ENCODE assay signal across 9 cellular contexts in the genomic region with DNA sequence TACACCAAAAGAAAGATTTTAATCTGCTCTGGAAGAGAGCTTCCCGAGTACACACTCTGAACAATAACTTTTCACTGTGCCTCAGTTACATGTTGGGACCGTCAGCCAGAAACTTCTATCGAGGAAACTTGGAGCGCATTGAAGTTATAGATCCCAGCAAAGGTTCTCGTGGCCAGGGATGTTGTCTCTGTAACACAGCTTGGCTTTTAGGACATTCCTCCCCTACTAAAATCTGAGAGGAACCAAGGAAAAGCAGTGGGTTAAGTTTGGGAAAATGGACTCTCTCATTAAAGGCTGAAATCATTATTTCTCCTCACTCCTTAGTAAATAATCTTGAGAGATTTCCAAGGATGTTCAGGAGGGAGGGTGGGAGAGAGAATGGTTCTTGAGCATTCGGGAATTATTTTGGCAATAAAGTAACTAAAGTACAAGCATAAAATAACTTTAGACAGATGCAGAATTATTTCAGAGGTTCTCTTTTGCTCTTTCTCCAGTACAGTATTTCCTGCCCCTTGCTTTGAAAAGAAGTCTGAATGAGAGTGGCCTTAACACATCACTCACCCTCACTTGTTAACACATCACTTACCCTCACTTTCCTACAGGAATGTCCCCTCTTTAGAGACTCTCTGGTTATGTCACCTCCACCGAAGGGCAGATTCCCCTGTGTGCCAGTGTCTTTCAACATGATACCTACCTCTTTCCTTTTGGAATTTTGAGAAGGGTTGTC. TPM values are rescaled to one million over a fixed set of nuclear protein-coding genes. Genes with fewer than 3 reads are reported as not detected.
DNase-seq lines count a peak whose midpoint lies in the region; ATAC-seq, FAIRE-seq and TF ChIP-seq lines count a peak whose summit lies in the region.
"Had no signal": no experiment of that assay in that cellular context is flagged by ENCODE, and none has a peak within 500 bp of the region (broad histone marks: within the 10 kb centered on the region; RNA-seq: fewer than 3 reads in every experiment).

No MANE protein-coding gene starts in this region.

- TF ChIP-seq CTCF in D721Med (IDR thresholded peaks at IDR 0.05; ENCODE audit: insufficient read depth, missing control alignments): no peak

- H3K9me3 ChIP-seq in HUES48 (ENCODE audit: control insufficient read depth, insufficient read depth, low read length) (no peaks in the 10 kb centered on the region), muscle layer of colon (ENCODE audit: low read length) (no peaks in the 10 kb centered on the region), MG63 (no peaks in the 10 kb centered on the region)

- no peaks in the 10 kb centered on the region for H3K27me3 ChIP-seq in ACC112 (ENCODE audit: insufficient read depth, low read length)
- H3K27me3 ChIP-seq in HUES48 (ENCODE audit: control insufficient read depth, insufficient read depth, low read length): peaks cover 80% of the 10 kb centered on the region
- H3K27me3 ChIP-seq in muscle layer of colon (ENCODE audit: control insufficient read depth in 1 of 2, insufficient read depth in 2 of 2, low read length in 2 of 2): no peaks in the 10 kb centered on the region
- H3K27me3 ChIP-seq in MG63: peaks cover 14% of the 10 kb centered on the region

- H3K9ac ChIP-seq in HUES48 (ENCODE audit: low read depth, low read length): no peak overlapping the region
- peak overlapping the region; percentile 50 for H3K9ac ChIP-seq in muscle layer of colon (ENCODE audit: low read length)

- no peak for ATAC-seq in GM21526 (IDR thresholded peaks at IDR 0.05; ENCODE audit: low FRiP score, unreplicated experiment)

- peak overlapping the region; percentile 84 for H2AFZ ChIP-seq in ACC112 (ENCODE audit: low read length, unreplicated experiment)

- H3K36me3 ChIP-seq in ACC112 (ENCODE audit: insufficient read depth, low read length) (no peaks in the 10 kb centered on the region), HUES48 (ENCODE audit: control insufficient read depth, insufficient read depth, low read length) (no peaks in the 10 kb centered on the region), muscle layer of colon (ENCODE audit: insufficient read depth, low read length) (no peaks in the 10 kb centered on the region), MG63 (no peaks in the 10 kb centered on the region)

- H3K27ac ChIP-seq in ACC112 (ENCODE audit: low read depth, low read length) (peak overlapping the region; percentile 82), HUES48 (ENCODE audit: low read depth, low read length) (no peak overlapping the region), caudate nucleus (ENCODE audit: low read depth, low read length) (peak overlapping the region; percentile 88), muscle layer of colon (ENCODE audit: low read depth, low read length) (peak overlapping the region; percentile 85)

- H3K4me3 ChIP-seq in ACC112 (ENCODE audit: low read depth, low read length) (peak overlapping the region; percentile 90), HUES48 (ENCODE audit: low read depth, low read length) (peak overlapping the region; percentile 44), muscle layer of colon (ENCODE audit: low read depth in 1 of 2, low read length in 2 of 2) (peak overlapping the region in 1 of 2 donors; percentile 77), MG63 (no peak overlapping the region)

- no peak for FAIRE-seq in D721Med (lab: Jason Lieb, UNC)

- peak in 2 of 61 donors; percentile 7 to 10 for DNase-seq in caudate nucleus (lab: John Stamatoyannopoulos, UW)
- DNase-seq in D721Med (ENCODE audit: insufficient read length, low spot score): no peak
- DNase-seq in NCI-H526 treated with DMSO at 0.1 percent for 48 hours (lab: John Stamatoyannopoulos, UW): no peak
- no peak for DNase-seq in MG63
- DNase-seq: NCI-H2081 treated with DMSO at 0.1 percent for 48 hours had no signal

- peaks cover 30% of the 10 kb centered on the region for H3K4me1 ChIP-seq in ACC112 (ENCODE audit: control insufficient read depth, insufficient read depth, low read length, unreplicated experiment)
- peaks cover 44% of the 10 kb centered on the region for H3K4me1 ChIP-seq in HUES48 (ENCODE audit: control insufficient read depth, insufficient read depth, low read length)
- peaks cover 32% of the 10 kb centered on the region for H3K4me1 ChIP-seq in muscle layer of colon (ENCODE audit: insufficient read depth, low read length)

- H3K79me2 ChIP-seq in ACC112 (ENCODE audit: control insufficient read depth, insufficient read depth, low read length, unreplicated experiment): peaks cover 29% of the 10 kb centered on the region

RNA-seq across cellular contexts. Expression of a gene that starts 1.8 kb away (rescaled TPM):
- not detected in 2 replicates for total RNA-seq in MG63 (2014; rRNA removed; shearing (Covaris generic); ENCODE audit: low replicate concordance)
